9 cellular contexts compared by ENCODE assay signal in the genomic region with DNA sequence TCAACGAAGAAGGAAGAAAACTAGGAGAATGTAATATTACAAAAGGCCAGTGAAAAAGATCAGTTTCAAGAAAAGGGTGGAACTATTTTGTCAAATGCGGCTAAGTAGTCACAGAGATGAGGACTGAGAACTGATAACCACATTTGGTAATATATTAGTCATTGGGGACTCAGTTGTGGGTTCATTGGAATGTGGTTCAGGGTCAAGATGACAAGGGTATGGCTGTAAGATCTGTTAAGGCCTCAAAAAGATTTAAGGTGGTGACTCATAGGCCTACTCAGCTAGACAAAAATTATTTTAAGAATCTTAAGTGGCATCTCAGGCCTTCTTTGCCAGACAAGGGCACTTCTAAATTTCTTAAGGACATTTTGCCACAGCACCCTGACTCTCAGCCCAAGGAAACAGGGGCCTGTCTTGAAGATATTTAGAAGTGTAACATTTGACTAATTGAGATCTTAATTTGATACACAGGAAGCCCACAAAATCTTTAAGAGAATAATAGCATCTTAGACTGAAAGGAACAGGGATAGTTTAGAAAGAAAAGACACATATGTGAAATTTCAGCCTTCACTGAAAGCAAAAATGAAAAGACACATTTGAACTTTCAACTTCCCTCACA.
DNase-seq lines count a peak whose midpoint lies in the region; ATAC-seq and TF ChIP-seq lines count a peak whose summit lies in the region.
"Had no signal": no experiment of that assay in that cellular context is flagged by ENCODE, and none has a peak within 500 bp of the region (broad histone marks: within the 10 kb centered on the region; RNA-seq: fewer than 3 reads in every experiment).

No MANE protein-coding gene starts in this region.

- H3K4me3 ChIP-seq in transverse colon (no peak overlapping the region), Caco-2 (ENCODE audit: low read depth, low read length) (no peak overlapping the region)
- H3K4me3 ChIP-seq: lower lobe of right lung had no signal

- H3K9me3 ChIP-seq in transverse colon (peaks cover 5 to 19% of the 10 kb centered on the region in 2 donors), Caco-2 (peaks cover 14% of the 10 kb centered on the region; the same call in 1 of the 2 replicates)

- no peak overlapping the region for H3K27ac ChIP-seq in transverse colon
- H3K27ac ChIP-seq: lower lobe of right lung had no signal

- TF ChIP-seq CTCF in activated CD8-positive, alpha-beta T cell treated with anti-CD3 and anti-CD28 coated beads for 36 hours (IDR thresholded peaks at IDR 0.05), result no peak
- TF ChIP-seq CTCF in transverse colon (IDR thresholded peaks at IDR 0.05) (no peak), Caco-2 (IDR thresholded peaks at IDR 0.05; ENCODE audit: insufficient read depth in 1 of 2, low read depth in 1 of 2, low read length in 1 of 2, severe bottlenecking in 1 of 2, unreplicated experiment in 1 of 2) (no peak)

- H3K27me3 ChIP-seq in transverse colon (no peaks in the 10 kb centered on the region), Caco-2 (replicated peaks; ENCODE audit: control insufficient read depth, insufficient read depth, low read length) (no peaks in the 10 kb centered on the region)

- no peak for DNase-seq in activated naive CD4-positive, alpha-beta T cell treated with Interleukin-2 at 50 U/mL for 16 hours
- peak; percentile 50 for DNase-seq in activated CD8-positive, alpha-beta T cell treated with anti-CD3 and anti-CD28 coated beads for 36 hours
- DNase-seq in stimulated activated naive CD8-positive, alpha-beta T cell treated with anti-CD3 and anti-CD28 coated beads, Interleukin-15, Interleukin-2, amounts not matched to agents 100 U/mL and 50 U/mL, for 24 hours, result peak; percentile 6
- DNase-seq in GDM1 (lab: John Stamatoyannopoulos, UW), result no peak
- no peak for DNase-seq in transverse colon
- DNase-seq in Caco-2, result no peak
- DNase-seq: lower lobe of right lung had no signal

- TF ChIP-seq POLR2A in transverse colon (IDR thresholded peaks at IDR 0.05), result no peak

- CTCF ChIA-PET in activated CD8-positive, alpha-beta T cell treated with anti-CD3 and anti-CD28 coated beads for 36 hours (lab: Charles Lee), result interaction anchor here (1.3 kb wide), 1 partner anchor 9 kb away, joined by 3 read pairs; no protein-coding TSS in a partner anchor
- CTCF ChIA-PET in Caco-2 (lab: Charles Lee), result no interaction called here

- POLR2A ChIA-PET in activated CD8-positive, alpha-beta T cell treated with anti-CD3 and anti-CD28 coated beads for 36 hours (lab: Charles Lee), result interaction anchor here (0.6 kb wide), 1 partner anchor 869 kb away, joined by 3 read pairs; no protein-coding TSS in a partner anchor
- POLR2A ChIA-PET in Caco-2 (lab: Charles Lee), result no interaction called here

- no peak overlapping the region for H3K4me3 Mint-ChIP-seq in activated naive CD4-positive, alpha-beta T cell treated with anti-CD3 and anti-CD28 coated beads, Interleukin-2, amount 50 U/mL, for 24 hours
- no peak overlapping the region for H3K4me3 Mint-ChIP-seq in activated CD8-positive, alpha-beta T cell treated with anti-CD3 and anti-CD28 coated beads for 36 hours
- H3K4me3 Mint-ChIP-seq in Caco-2 (ENCODE audit: unreplicated experiment), result no peak overlapping the region

- H3K4me1 Mint-ChIP-seq in activated naive CD4-positive, alpha-beta T cell treated with anti-CD3 and anti-CD28 coated beads, Interleukin-2, amount 50 U/mL, for 24 hours, result no peaks in the 10 kb centered on the region
- H3K4me1 Mint-ChIP-seq in activated CD8-positive, alpha-beta T cell treated with anti-CD3 and anti-CD28 coated beads for 36 hours (ENCODE audit: low read depth), result peaks cover 21% of the 10 kb centered on the region
- H3K4me1 Mint-ChIP-seq in Caco-2 (ENCODE audit: low read depth, unreplicated experiment), result no peaks in the 10 kb centered on the region

- in situ Hi-C loops in transverse colon (cut with MboI; ENCODE audit: low pct_ligation_motif_present in 1 of 4, low pct_unique_long_range_greater_than_20kb in 1 of 4, low sequenced_read_pairs in 3 of 4), result no loop called here

- no peak for TF ChIP-seq EP300 in transverse colon (IDR thresholded peaks at IDR 0.05; ENCODE audit: low read depth)

- H3K27ac Mint-ChIP-seq in activated naive CD4-positive, alpha-beta T cell treated with anti-CD3 and anti-CD28 coated beads, Interleukin-2, amount 50 U/mL, for 24 hours, result peak overlapping the region; percentile 63
- H3K27ac Mint-ChIP-seq in activated CD8-positive, alpha-beta T cell treated with anti-CD3 and anti-CD28 coated beads for 36 hours, result peak overlapping the region; percentile 94
- no peak overlapping the region for H3K27ac Mint-ChIP-seq in Caco-2 (ENCODE audit: unreplicated experiment)

- H3K36me3 ChIP-seq in transverse colon (no peaks in the 10 kb centered on the region), Caco-2 (ENCODE audit: control insufficient read depth, insufficient read depth, low read length) (no peaks in the 10 kb centered on the region)
- H3K36me3 ChIP-seq: lower lobe of right lung had no signal

- H3K36me3 Mint-ChIP-seq in activated naive CD4-positive, alpha-beta T cell treated with anti-CD3 and anti-CD28 coated beads, Interleukin-2, amount 50 U/mL, for 24 hours, result peaks cover 12% of the 10 kb centered on the region
- H3K36me3 Mint-ChIP-seq in activated CD8-positive, alpha-beta T cell treated with anti-CD3 and anti-CD28 coated beads for 36 hours (ENCODE audit: low read depth), result peaks cover 2% of the 10 kb centered on the region
- no peaks in the 10 kb centered on the region for H3K36me3 Mint-ChIP-seq in Caco-2 (ENCODE audit: insufficient read depth, unreplicated experiment)

- peak; percentile 99 for ATAC-seq in HG03066 (IDR thresholded peaks at IDR 0.05; ENCODE audit: low read depth, unreplicated experiment)
- peak; percentile 96 for ATAC-seq in activated CD8-positive, alpha-beta T cell treated with anti-CD3 and anti-CD28 coated beads for 36 hours
- ATAC-seq in stimulated activated naive CD8-positive, alpha-beta T cell treated with anti-CD3 and anti-CD28 coated beads, Interleukin-15, Interleukin-2, amounts not matched to agents 100 U/mL and 50 U/mL, for 24 hours, result peak; percentile 100

- intact Hi-C loops in activated CD8-positive, alpha-beta T cell treated with anti-CD3 and anti-CD28 coated beads for 36 hours (cut with micrococcal nuclease), result no loop called here
- intact Hi-C loops in transverse colon (cut with DNase I; ENCODE audit: low total_unique reads), result loop anchor here (5.0 kb wide), 1 partner anchor 800 kb away; no protein-coding TSS in a partner anchor
- intact Hi-C loops in Caco-2 (cut with micrococcal nuclease; ENCODE audit: unreplicated experiment), result no loop called here

- 62 to 72% methylated on average over 2 of the region's 2 CpGs for WGBS in transverse colon (ENCODE audit: low coverage in 1 of 2), 2 donors

- BruUV-seq in Caco-2 (replicated peaks; lab: Mats Ljungman, UMichigan), result no TSS peak

- no peaks in the 10 kb centered on the region for H3K4me1 ChIP-seq in transverse colon
- H3K4me1 ChIP-seq in Caco-2, result no peaks in the 10 kb centered on the region; the same call in 1 of the 2 replicates
- H3K4me1 ChIP-seq: lower lobe of right lung had no signal

- H3K9me3 Mint-ChIP-seq in activated naive CD4-positive, alpha-beta T cell treated with anti-CD3 and anti-CD28 coated beads, Interleukin-2, amount 50 U/mL, for 24 hours, result peaks cover 32% of the 10 kb centered on the region
- H3K9me3 Mint-ChIP-seq in activated CD8-positive, alpha-beta T cell treated with anti-CD3 and anti-CD28 coated beads for 36 hours, result peaks cover 31% of the 10 kb centered on the region
- H3K9me3 Mint-ChIP-seq in Caco-2 (ENCODE audit: unreplicated experiment), result peaks cover 53% of the 10 kb centered on the region

- H3K27me3 Mint-ChIP-seq in activated naive CD4-positive, alpha-beta T cell treated with anti-CD3 and anti-CD28 coated beads, Interleukin-2, amount 50 U/mL, for 24 hours, result no peaks in the 10 kb centered on the region
- peaks cover 2% of the 10 kb centered on the region for H3K27me3 Mint-ChIP-seq in activated CD8-positive, alpha-beta T cell treated with anti-CD3 and anti-CD28 coated beads for 36 hours
- H3K27me3 Mint-ChIP-seq in Caco-2 (ENCODE audit: insufficient read depth, unreplicated experiment), result no peaks in the 10 kb centered on the region

Comparison
In these comparisons a context has a peak if more than half of its experiments do, and no peak if none do; other contexts are left out.
1. DNase-seq: peak in activated CD8-positive, alpha-beta T cell treated with anti-CD3 and anti-CD28 coated beads for 36 hours (single experiment) and stimulated activated naive CD8-positive, alpha-beta T cell treated with anti-CD3 and anti-CD28 coated beads, Interleukin-15, Interleukin-2, amounts not matched to agents 100 U/mL and 50 U/mL, for 24 hours (single experiment); none in activated naive CD4-positive, alpha-beta T cell treated with Interleukin-2 at 50 U/mL for 16 hours (single experiment), GDM1 (single experiment), transverse colon (single experiment) and Caco-2 (0 of 2).
2. Peak in every context shown above with its lines, with median percentiles within 50 percentile points of each other: ATAC-seq.